9 cellular contexts compared by ENCODE assay signal in genomic region chr15:70101459-70102113, GRCh38. TPM values are rescaled to one million over a fixed set of nuclear protein-coding genes. Genes with fewer than 3 reads are reported as not detected.
DNase-seq lines count a peak whose midpoint lies in the region; ATAC-seq, FAIRE-seq and TF ChIP-seq lines count a peak whose summit lies in the region.
"Had no signal": no experiment of that assay in that cellular context is flagged by ENCODE, and none has a peak within 500 bp of the region (broad histone marks: within the 10 kb centered on the region; RNA-seq: fewer than 3 reads in every experiment).

No MANE protein-coding gene starts in this region.

- H3K4me3 ChIP-seq in OCI-LY7 (ENCODE audit: low read depth, low read length, poor library complexity, severe bottlenecking) (peak overlapping the region; percentile 4), mucosa of stomach (ENCODE audit: low read length) (no peak overlapping the region)

- peaks cover 45% of the 10 kb centered on the region for H3K27me3 Mint-ChIP-seq in activated T-helper 1 cell treated with anti-CD3 and anti-CD28 coated beads, Interleukin-12 subunit alpha, Interleukin-12 subunit beta, Interleukin-2, Interleukin-4 antibody, amounts not matched to agents 30 ng/mL and 10 ng/mL and 1 ng/mL, durations not matched to agents 14 hours and 24 hours and 36 hours (ENCODE audit: insufficient read depth)
- H3K27me3 Mint-ChIP-seq in activated CD4-positive, alpha-beta T cell treated with anti-CD3 and anti-CD28 coated beads, Interleukin-2, amount 10 ng/mL, durations not matched to agents 24 days and 14 days = peaks cover 46% of the 10 kb centered on the region

- no peak overlapping the region for H3K27ac Mint-ChIP-seq in activated T-helper 1 cell treated with anti-CD3 and anti-CD28 coated beads, Interleukin-12 subunit alpha, Interleukin-12 subunit beta, Interleukin-2, Interleukin-4 antibody, amounts not matched to agents 30 ng/mL and 10 ng/mL and 1 ng/mL, durations not matched to agents 14 hours and 24 hours and 36 hours
- H3K27ac Mint-ChIP-seq in activated CD4-positive, alpha-beta T cell treated with anti-CD3 and anti-CD28 coated beads, Interleukin-2, amount 10 ng/mL, durations not matched to agents 24 days and 14 days = no peak overlapping the region

- peaks cover 2% of the 10 kb centered on the region; the same call in 1 of the 2 replicates for H3K79me2 ChIP-seq in OCI-LY7 (ENCODE audit: insufficient read depth, low read depth, low read length)

- H3K9me3 ChIP-seq in OCI-LY7 (ENCODE audit: low read length) (no peaks in the 10 kb centered on the region), mucosa of stomach (ENCODE audit: control insufficient read depth, low read length) (no peaks in the 10 kb centered on the region)

- H3K9me2 ChIP-seq in OCI-LY7 (ENCODE audit: insufficient read depth, low read length) = no peaks in the 10 kb centered on the region

- no peaks in the 10 kb centered on the region; the same call in 1 of the 2 replicates for H4K20me1 ChIP-seq in OCI-LY7 (ENCODE audit: insufficient read depth, low read length)

- peak overlapping the region; percentile 64 for H3K4me2 ChIP-seq in OCI-LY7 (ENCODE audit: low read length)

- peaks cover 6% of the 10 kb centered on the region for H3K27me3 ChIP-seq in mucosa of stomach (ENCODE audit: control insufficient read depth, insufficient read depth, low read length)

- H3K36me3 Mint-ChIP-seq in activated T-helper 1 cell treated with anti-CD3 and anti-CD28 coated beads, Interleukin-12 subunit alpha, Interleukin-12 subunit beta, Interleukin-2, Interleukin-4 antibody, amounts not matched to agents 30 ng/mL and 10 ng/mL and 1 ng/mL, durations not matched to agents 14 hours and 24 hours and 36 hours (ENCODE audit: low read depth) = no peaks in the 10 kb centered on the region
- H3K36me3 Mint-ChIP-seq in activated CD4-positive, alpha-beta T cell treated with anti-CD3 and anti-CD28 coated beads, Interleukin-2, amount 10 ng/mL, durations not matched to agents 24 days and 14 days (ENCODE audit: low read depth) = peaks cover 5% of the 10 kb centered on the region

- H3K4me1 Mint-ChIP-seq in activated T-helper 1 cell treated with anti-CD3 and anti-CD28 coated beads, Interleukin-12 subunit alpha, Interleukin-12 subunit beta, Interleukin-2, Interleukin-4 antibody, amounts not matched to agents 30 ng/mL and 10 ng/mL and 1 ng/mL, durations not matched to agents 14 hours and 24 hours and 36 hours (ENCODE audit: low read depth) = peaks cover 40% of the 10 kb centered on the region
- H3K4me1 Mint-ChIP-seq in activated CD4-positive, alpha-beta T cell treated with anti-CD3 and anti-CD28 coated beads, Interleukin-2, amount 10 ng/mL, durations not matched to agents 24 days and 14 days = peaks cover 34% of the 10 kb centered on the region

- peaks cover 61% of the 10 kb centered on the region for H3K4me1 ChIP-seq in OCI-LY7 (ENCODE audit: insufficient read depth, low read length, poor library complexity, severe bottlenecking)
- peaks cover 34% of the 10 kb centered on the region for H3K4me1 ChIP-seq in mucosa of stomach (ENCODE audit: control insufficient read depth, insufficient read depth, low read length)

- ATAC-seq in GM19351 (IDR thresholded peaks at IDR 0.05; ENCODE audit: unreplicated experiment) = no peak

- CTCF ChIA-PET in OCI-LY7 (lab: Charles Lee; ENCODE audit: unreplicated experiment) = no interaction called here

- intact Hi-C loops in OCI-LY7 (cut with micrococcal nuclease; ENCODE audit: unreplicated experiment) = no loop called here
- intact Hi-C loops in activated T-helper 1 cell treated with anti-CD3 and anti-CD28 coated beads, Interleukin-12 subunit alpha, Interleukin-12 subunit beta, Interleukin-2, Interleukin-4 antibody, amounts not matched to agents 30 ng/mL and 10 ng/mL and 1 ng/mL, durations not matched to agents 14 hours and 24 hours and 36 hours (cut with micrococcal nuclease) = no loop called here
- intact Hi-C loops in activated CD4-positive, alpha-beta T cell treated with anti-CD3 and anti-CD28 coated beads, Interleukin-2, amount 10 ng/mL, durations not matched to agents 24 days and 14 days (cut with micrococcal nuclease) = no loop called here

- no peak overlapping the region for H3K4me3 Mint-ChIP-seq in activated T-helper 1 cell treated with anti-CD3 and anti-CD28 coated beads, Interleukin-12 subunit alpha, Interleukin-12 subunit beta, Interleukin-2, Interleukin-4 antibody, amounts not matched to agents 30 ng/mL and 10 ng/mL and 1 ng/mL, durations not matched to agents 14 hours and 24 hours and 36 hours
- no peak overlapping the region for H3K4me3 Mint-ChIP-seq in activated CD4-positive, alpha-beta T cell treated with anti-CD3 and anti-CD28 coated beads, Interleukin-2, amount 10 ng/mL, durations not matched to agents 24 days and 14 days

- POLR2A ChIA-PET in OCI-LY7 (lab: Charles Lee) = interaction anchor here (1.0 to 1.5 kb wide), 3 partner anchors 20 to 403 kb away, joined by 3 to 10 read pairs (median 3); no protein-coding TSS in a partner anchor

- no peak for TF ChIP-seq CTCF in OCI-LY7 (conservative IDR thresholded peaks at IDR 0.05; ENCODE audit: low read length)

- H3K36me3 ChIP-seq in OCI-LY7 (ENCODE audit: insufficient read depth, low read length) = no peaks in the 10 kb centered on the region
- H3K36me3 ChIP-seq in mucosa of stomach (ENCODE audit: control insufficient read depth, insufficient read depth, low read length) = no peaks in the 10 kb centered on the region

- H2AFZ ChIP-seq in OCI-LY7 (ENCODE audit: low read length) = no peak overlapping the region

- H3K27ac ChIP-seq in OCI-LY7 (ENCODE audit: low read depth, low read length, poor library complexity, severe bottlenecking) = no peak overlapping the region
- H3K27ac ChIP-seq: epithelial cell of prostate had no signal

- DNase-seq in COLO668 (lab: John Stamatoyannopoulos, UW; ENCODE audit: unreplicated experiment) (peak; percentile 41), LHCN-M2 (ENCODE audit: low read depth) (peak; percentile 89), OCI-LY7 (ENCODE audit: low spot score) (peak; percentile 65)
- DNase-seq in activated T-helper 1 cell treated with anti-CD3 and anti-CD28 coated beads, Interleukin-12 subunit alpha, Interleukin-12 subunit beta, Interleukin-2, Interleukin-4 antibody, amounts not matched to agents 30 ng/mL and 10 ng/mL and 1 ng/mL, durations not matched to agents 14 hours and 24 hours and 36 hours (ENCODE audit: low spot score) = no peak
- no peak for DNase-seq in activated CD4-positive, alpha-beta T cell treated with anti-CD3 and anti-CD28 coated beads, Interleukin-2, amount 10 ng/mL, durations not matched to agents 24 days and 14 days

- no TSS peak for BruUV-seq in OCI-LY7 (replicated peaks; lab: Mats Ljungman, UMichigan)

- peak; percentile 96 for FAIRE-seq in endometrium (lab: Jason Lieb, UNC)

- no peaks in the 10 kb centered on the region for H3K9me3 Mint-ChIP-seq in activated T-helper 1 cell treated with anti-CD3 and anti-CD28 coated beads, Interleukin-12 subunit alpha, Interleukin-12 subunit beta, Interleukin-2, Interleukin-4 antibody, amounts not matched to agents 30 ng/mL and 10 ng/mL and 1 ng/mL, durations not matched to agents 14 hours and 24 hours and 36 hours
- no peaks in the 10 kb centered on the region for H3K9me3 Mint-ChIP-seq in activated CD4-positive, alpha-beta T cell treated with anti-CD3 and anti-CD28 coated beads, Interleukin-2, amount 10 ng/mL, durations not matched to agents 24 days and 14 days

- peak overlapping the region; percentile 3 for H3K9ac ChIP-seq in mucosa of stomach (ENCODE audit: low read length)

RNA-seq across cellular contexts. Expression of gene TLE3, which starts 3.9 kb away (rescaled TPM):
- 22.3 and 23.6 TPM in 2 replicates for total RNA-seq in LHCN-M2 (2014; rRNA removed)
- polyA plus RNA-seq in LHCN-M2 (2012) = 8.1 TPM
- total RNA-seq in OCI-LY7 (2014; rRNA removed; shearing (Covaris generic)) = 19.7 and 37.9 TPM in 2 replicates
- 31.9 and 35.7 TPM in 2 replicates for total RNA-seq in OCI-LY7 (2022)
- 123 and 126 TPM in 2 replicates for total RNA-seq in activated T-helper 1 cell treated with anti-CD3 and anti-CD28 coated beads, Interleukin-12 subunit alpha, Interleukin-12 subunit beta, Interleukin-2, Interleukin-4 antibody, amounts not matched to agents 30 ng/mL and 10 ng/mL and 1 ng/mL, durations not matched to agents 14 hours and 24 hours and 36 hours
- total RNA-seq in activated CD4-positive, alpha-beta T cell treated with anti-CD3 and anti-CD28 coated beads, Interleukin-2, amount 10 ng/mL, durations not matched to agents 24 days and 14 days = 111 and 118 TPM in 2 replicates

Comparison
In these comparisons a context has a peak if more than half of its experiments do, and no peak if none do; other contexts are left out.
1. DNase-seq: peak in COLO668 (single experiment), LHCN-M2 (single experiment) and OCI-LY7 (single experiment); none in activated T-helper 1 cell treated with anti-CD3 and anti-CD28 coated beads, Interleukin-12 subunit alpha, Interleukin-12 subunit beta, Interleukin-2, Interleukin-4 antibody, amounts not matched to agents 30 ng/mL and 10 ng/mL and 1 ng/mL, durations not matched to agents 14 hours and 24 hours and 36 hours (single experiment) and activated CD4-positive, alpha-beta T cell treated with anti-CD3 and anti-CD28 coated beads, Interleukin-2, amount 10 ng/mL, durations not matched to agents 24 days and 14 days (single experiment).